In genomic region chr11:126182787-126183445, GRCh38 we compare ENCODE assay signal across 25 cellular contexts.
"Had no signal": no experiment of that assay in that cellular context is flagged by ENCODE, and none has a peak within 500 bp of the region (broad histone marks: within the 10 kb centered on the region; RNA-seq: fewer than 3 reads in every experiment).

No MANE protein-coding gene starts in this region.

- H3K27ac ChIP-seq: ascending aorta, body of pancreas, KMS-11 had no signal

- ATAC-seq: activated naive CD4-positive, alpha-beta T cell treated with anti-CD3 and anti-CD28 coated beads, Interleukin-2, amount 50 U/mL, for 72 hours; activated naive CD8-positive, alpha-beta T cell treated with anti-CD3 and anti-CD28 coated beads, Interleukin-2, amount 50 U/mL, for 24 hours; body of pancreas; PC-3 had no signal

- H3K9me3 ChIP-seq: ascending aorta, body of pancreas had no signal

- H3K27me3 ChIP-seq: ascending aorta, body of pancreas, MG63 had no signal

- H3K4me3 ChIP-seq: ascending aorta, body of pancreas, MG63 had no signal

- H3K36me3 ChIP-seq: ascending aorta, MG63 had no signal

- DNase-seq: activated B cell treated with CpG ODN at 0.5 μM for 24 hours; activated CD4-positive, alpha-beta T cell treated with anti-CD3 and anti-CD28 coated beads for 1 hour; activated CD4-positive, alpha-beta T cell treated with anti-CD3 and anti-CD28 coated beads, Interleukin-2, amount 10 ng/mL, durations not matched to agents 24 days and 14 days; activated CD4-positive, alpha-beta T cell treated with anti-CD3 and anti-CD28 coated beads, Interleukin-2, amount 50 U/mL, for 48 hours; activated CD8-positive, alpha-beta memory T cell treated with anti-CD3 and anti-CD28 coated beads, Interleukin-2, amount 10 ng/mL, durations not matched to agents 7 days and 5 days; activated effector memory CD4-positive, alpha-beta T cell treated with Interleukin-2 at 50 U/mL for 16 hours; activated naive CD4-positive, alpha-beta T cell treated with Interleukin-2 at 50 U/mL for 16 hours; activated naive CD8-positive, alpha-beta T cell treated with anti-CD3 and anti-CD28 coated beads, Interleukin-2, amount 50 U/mL, for 24 hours; activated T-cell treated with anti-CD3 and anti-CD28 coated beads, Interleukin-2, amount 50 U/mL, for 24 hours; amniotic stem cell; body of pancreas; MG63; MV-4-11; NCI-H1105 treated with DMSO at 0.1 percent for 48 hours; NCI-H1436 treated with DMSO at 0.1 percent for 48 hours; NCI-H187; NCI-H2081; NCI-H446; NCI-H524; PC-3; SHP77; T-helper 9 cell had no signal
